Comparison of ENCODE assay signal across 17 cellular contexts in genomic region chr9:89731262-89731980, GRCh38.
DNase-seq lines count a peak whose midpoint lies in the region; ATAC-seq, FAIRE-seq and TF ChIP-seq lines count a peak whose summit lies in the region.
"Had no signal": no experiment of that assay in that cellular context is flagged by ENCODE, and none has a peak within 500 bp of the region (broad histone marks: within the 10 kb centered on the region; RNA-seq: fewer than 3 reads in every experiment).

No MANE protein-coding gene starts in this region.

- H3K27me3 ChIP-seq in body of pancreas = no peaks in the 10 kb centered on the region
- no peaks in the 10 kb centered on the region for H3K27me3 ChIP-seq in pancreas
- H3K27me3 ChIP-seq in H7 (ENCODE audit: control insufficient read depth, insufficient read depth, low read length) = no peaks in the 10 kb centered on the region
- H3K27me3 ChIP-seq: neutrophil had no signal

- peaks cover 39% of the 10 kb centered on the region for H3K4me1 ChIP-seq in body of pancreas
- H3K4me1 ChIP-seq in pancreas = peaks cover 23 to 27% (median 27%) of the 10 kb centered on the region in 3 donors

- TF ChIP-seq CTCF in body of pancreas (IDR thresholded peaks at IDR 0.05) = no peak
- no peak for TF ChIP-seq CTCF in pancreas (IDR thresholded peaks at IDR 0.05)

- no peaks in the 10 kb centered on the region for H3K36me3 Mint-ChIP-seq in activated T-cell treated with anti-CD3 and anti-CD28 coated beads, Interleukin-2, amount 50 U/mL, for 24 hours (ENCODE audit: low read depth)
- no peaks in the 10 kb centered on the region for H3K36me3 Mint-ChIP-seq in activated T-cell treated with anti-CD3 and anti-CD28 coated beads, Interleukin-2, amount 50 U/mL, for 72 hours (ENCODE audit: insufficient read depth in 2 of 2)
- H3K36me3 Mint-ChIP-seq: mesothelial cell of epicardium had no signal

- H3K27ac Mint-ChIP-seq in activated T-cell treated with anti-CD3 and anti-CD28 coated beads, Interleukin-2, amount 50 U/mL, for 24 hours = no peak overlapping the region
- no peak overlapping the region for H3K27ac Mint-ChIP-seq in activated T-cell treated with anti-CD3 and anti-CD28 coated beads, Interleukin-2, amount 50 U/mL, for 72 hours
- H3K27ac Mint-ChIP-seq: effector memory CD8-positive, alpha-beta T cell; mesothelial cell of epicardium had no signal

- H3K27me3 Mint-ChIP-seq in activated T-cell treated with anti-CD3 and anti-CD28 coated beads, Interleukin-2, amount 50 U/mL, for 24 hours = no peaks in the 10 kb centered on the region
- no peaks in the 10 kb centered on the region for H3K27me3 Mint-ChIP-seq in activated T-cell treated with anti-CD3 and anti-CD28 coated beads, Interleukin-2, amount 50 U/mL, for 72 hours (ENCODE audit: low read depth)
- H3K27me3 Mint-ChIP-seq: effector memory CD8-positive, alpha-beta T cell had no signal

- H3K4me1 Mint-ChIP-seq in activated T-cell treated with anti-CD3 and anti-CD28 coated beads, Interleukin-2, amount 50 U/mL, for 24 hours (ENCODE audit: low read depth) = peaks cover 2% of the 10 kb centered on the region
- H3K4me1 Mint-ChIP-seq in activated T-cell treated with anti-CD3 and anti-CD28 coated beads, Interleukin-2, amount 50 U/mL, for 72 hours (ENCODE audit: low read depth) = peaks cover 6% of the 10 kb centered on the region

- 61 to 76% methylated on average over 7 of the region's 7 CpGs for WGBS in body of pancreas, 2 donors
- WGBS in pancreas, 2 donors = 72 to 80% methylated on average over 7 of the region's 7 CpGs

- intact Hi-C loops in body of pancreas (cut with DNase I) = no loop called here
- intact Hi-C loops in pancreas (cut with DNase I) = loop anchor here in 2 of 3 donors (10.0 kb wide), 2 partner anchors 117 to 373 kb away; no protein-coding TSS in a partner anchor

- H3K27ac ChIP-seq in body of pancreas = peak overlapping the region; percentile 20 to 69 (median 50)
- H3K27ac ChIP-seq in pancreas = peak overlapping the region; percentile 0 to 67 (median 23)
- H3K27ac ChIP-seq: HL-60, neutrophil had no signal

- DNase-seq in activated T-cell treated with anti-CD3 and anti-CD28 coated beads, Interleukin-2, amount 50 U/mL, for 24 hours = peak; percentile 47
- no peak for DNase-seq in activated T-cell treated with anti-CD3 and anti-CD28 coated beads, Interleukin-2, amount 50 U/mL, for 72 hours
- DNase-seq in D341Med (ENCODE audit: low spot score) (peak; percentile 57), body of pancreas (no peak), pancreas (no peak), H7 (no peak)
- DNase-seq: activated CD4-positive, alpha-beta T cell treated with anti-CD3 and anti-CD28 coated beads, Interleukin-2, amount 50 U/mL, for 48 hours; central memory CD4-positive, alpha-beta T cell; effector memory CD8-positive, alpha-beta T cell; heart right ventricle had no signal

- H3K36me3 ChIP-seq in body of pancreas (replicated peaks in 1 of 2; ENCODE audit: insufficient read depth in 1 of 2, low read depth in 2 of 2) = no peaks in the 10 kb centered on the region
- no peaks in the 10 kb centered on the region for H3K36me3 ChIP-seq in pancreas
- H3K36me3 ChIP-seq in H7 (replicated peaks; ENCODE audit: control insufficient read depth, insufficient read depth, low read length) = no peaks in the 10 kb centered on the region
- H3K36me3 ChIP-seq: heart right ventricle, neutrophil had no signal

- no peaks in the 10 kb centered on the region for H3K9me3 Mint-ChIP-seq in activated T-cell treated with anti-CD3 and anti-CD28 coated beads, Interleukin-2, amount 50 U/mL, for 24 hours
- no peaks in the 10 kb centered on the region for H3K9me3 Mint-ChIP-seq in activated T-cell treated with anti-CD3 and anti-CD28 coated beads, Interleukin-2, amount 50 U/mL, for 72 hours
- H3K9me3 Mint-ChIP-seq: effector memory CD8-positive, alpha-beta T cell; mesothelial cell of epicardium had no signal

- TF ChIP-seq POLR2A in body of pancreas (IDR thresholded peaks at IDR 0.05) = no peak

- H3K4me3 ChIP-seq in body of pancreas (no peak overlapping the region), pancreas (no peak overlapping the region), H7 (ENCODE audit: insufficient read depth, low read depth, low read length) (no peak overlapping the region)
- H3K4me3 ChIP-seq: heart right ventricle, K562 had no signal

- H3K4me3 Mint-ChIP-seq in activated T-cell treated with anti-CD3 and anti-CD28 coated beads, Interleukin-2, amount 50 U/mL, for 24 hours = no peak overlapping the region
- no peak overlapping the region for H3K4me3 Mint-ChIP-seq in activated T-cell treated with anti-CD3 and anti-CD28 coated beads, Interleukin-2, amount 50 U/mL, for 72 hours
- H3K4me3 Mint-ChIP-seq: effector memory CD8-positive, alpha-beta T cell; mesothelial cell of epicardium had no signal

- H3K9me3 ChIP-seq in body of pancreas = peaks cover 0 to 3% (median 0%) of the 10 kb centered on the region in 3 donors
- H3K9me3 ChIP-seq in pancreas = no peaks in the 10 kb centered on the region
- H3K9me3 ChIP-seq: heart right ventricle, neutrophil had no signal

- no peak for FAIRE-seq in pancreas (lab: Jason Lieb, UNC)
- FAIRE-seq: K562, TTC549 had no signal

- no peak for ATAC-seq in activated T-cell treated with anti-CD3 and anti-CD28 coated beads, Interleukin-2, amount 50 U/mL, for 72 hours (replicated peaks in 1 of 2)
- no peak for ATAC-seq in body of pancreas
- ATAC-seq in pancreas = peak in 1 of 4 donors; percentile 3
- ATAC-seq in GM19324 (IDR thresholded peaks at IDR 0.05; ENCODE audit: low FRiP score, unreplicated experiment) = no peak
- ATAC-seq in HG02852 (IDR thresholded peaks at IDR 0.05; ENCODE audit: unreplicated experiment) = no peak
- ATAC-seq: effector memory CD8-positive, alpha-beta T cell; K562 had no signal

Comparison
In these comparisons a context has a peak if more than half of its experiments do, and no peak if none do; other contexts are left out.
1. DNase-seq: peak in activated T-cell treated with anti-CD3 and anti-CD28 coated beads, Interleukin-2, amount 50 U/mL, for 24 hours (single experiment) and D341Med (single experiment); none in activated T-cell treated with anti-CD3 and anti-CD28 coated beads, Interleukin-2, amount 50 U/mL, for 72 hours (0 of 2), body of pancreas (0 of 4), pancreas (0 of 6) and H7 (single experiment).